2 cellular contexts compared by ENCODE assay signal in the genomic region with DNA sequence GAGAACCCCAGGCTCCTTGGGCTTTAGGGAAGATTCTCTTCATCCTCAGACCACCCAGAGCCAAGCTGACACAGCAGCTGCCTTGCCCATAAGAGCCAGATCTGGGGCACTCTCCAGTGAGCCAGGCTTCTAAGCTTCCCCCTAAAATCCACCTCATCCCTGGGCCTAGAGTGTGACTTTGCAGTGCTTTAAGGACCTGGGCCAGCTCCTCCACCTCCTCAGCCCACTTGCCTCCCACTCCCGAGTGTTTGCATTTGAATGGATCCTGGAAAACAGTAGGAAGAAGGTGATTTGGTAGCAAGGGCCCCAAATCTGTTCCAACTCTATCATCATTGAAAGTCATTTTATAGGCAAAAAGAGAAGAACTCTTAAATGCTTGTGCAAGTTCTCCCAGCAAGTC.
TF ChIP-seq lines count a peak whose summit lies in the region.

No MANE protein-coding gene starts in this region.

TF ChIP-seq in GM23338, 12 proteins besides CTCF, POLR2A, EP300 and RAD21:
- TF ChIP-seq ZNF462 (CRISPR knock-in tag; IDR thresholded peaks at IDR 0.05) (no peak; the same call in 1 of the 2 replicates), EZH2 (IDR thresholded peaks at IDR 0.05; ENCODE audit: low read depth, unreplicated experiment) (no peak), JUNB (IDR thresholded peaks at IDR 0.05; ENCODE audit: unreplicated experiment) (no peak), EZH2phosphoT487 (IDR thresholded peaks at IDR 0.05; ENCODE audit: unreplicated experiment) (no peak)
- TF ChIP-seq, protein P1, sequence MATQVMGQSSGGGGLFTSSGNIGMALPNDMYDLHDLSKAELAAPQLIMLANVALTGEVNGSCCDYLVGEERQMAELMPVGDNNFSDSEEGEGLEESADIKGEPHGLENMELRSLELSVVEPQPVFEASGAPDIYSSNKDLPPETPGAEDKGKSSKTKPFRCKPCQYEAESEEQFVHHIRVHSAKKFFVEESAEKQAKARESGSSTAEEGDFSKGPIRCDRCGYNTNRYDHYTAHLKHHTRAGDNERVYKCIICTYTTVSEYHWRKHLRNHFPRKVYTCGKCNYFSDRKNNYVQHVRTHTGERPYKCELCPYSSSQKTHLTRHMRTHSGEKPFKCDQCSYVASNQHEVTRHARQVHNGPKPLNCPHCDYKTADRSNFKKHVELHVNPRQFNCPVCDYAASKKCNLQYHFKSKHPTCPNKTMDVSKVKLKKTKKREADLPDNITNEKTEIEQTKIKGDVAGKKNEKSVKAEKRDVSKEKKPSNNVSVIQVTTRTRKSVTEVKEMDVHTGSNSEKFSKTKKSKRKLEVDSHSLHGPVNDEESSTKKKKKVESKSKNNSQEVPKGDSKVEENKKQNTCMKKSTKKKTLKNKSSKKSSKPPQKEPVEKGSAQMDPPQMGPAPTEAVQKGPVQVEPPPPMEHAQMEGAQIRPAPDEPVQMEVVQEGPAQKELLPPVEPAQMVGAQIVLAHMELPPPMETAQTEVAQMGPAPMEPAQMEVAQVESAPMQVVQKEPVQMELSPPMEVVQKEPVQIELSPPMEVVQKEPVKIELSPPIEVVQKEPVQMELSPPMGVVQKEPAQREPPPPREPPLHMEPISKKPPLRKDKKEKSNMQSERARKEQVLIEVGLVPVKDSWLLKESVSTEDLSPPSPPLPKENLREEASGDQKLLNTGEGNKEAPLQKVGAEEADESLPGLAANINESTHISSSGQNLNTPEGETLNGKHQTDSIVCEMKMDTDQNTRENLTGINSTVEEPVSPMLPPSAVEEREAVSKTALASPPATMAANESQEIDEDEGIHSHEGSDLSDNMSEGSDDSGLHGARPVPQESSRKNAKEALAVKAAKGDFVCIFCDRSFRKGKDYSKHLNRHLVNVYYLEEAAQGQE (IDR thresholded peaks at IDR 0.05; ENCODE audit: unreplicated experiment): peak; percentile 61

TF ChIP-seq in H1, 55 proteins besides CTCF, POLR2A, EP300 and RAD21:
- TF ChIP-seq TAF1 (IDR thresholded peaks at IDR 0.05; ENCODE audit: low read depth, low read length) (no peak), TEAD4 (IDR thresholded peaks at IDR 0.05; ENCODE audit: low read depth, low read length) (no peak), EGR1 (IDR thresholded peaks at IDR 0.05; ENCODE audit: borderline replicate concordance, low read depth, low read length) (0 out of 2 replicates have a peak, but pooled peaks have one; percentile 38), PHF8 (conservative IDR thresholded peaks at IDR 0.05; ENCODE audit: low read depth, low read length) (no peak)
